In genomic region chr5:69491838-69492390, GRCh38 we compare ENCODE assay signal across 8 cellular contexts. TPM values are rescaled to one million over a fixed set of nuclear protein-coding genes. Genes with fewer than 3 reads are reported as not detected.
A peak's percentile ranks its signal among the peaks of the same experiment; 100 is the strongest.
DNase-seq lines count a peak whose midpoint lies in the region; ATAC-seq lines count a peak whose summit lies in the region.

No MANE protein-coding gene starts in this region.

- H3K4me1 Mint-ChIP-seq in activated T-helper 1 cell treated with anti-CD3 and anti-CD28 coated beads, Interleukin-12 subunit alpha, Interleukin-12 subunit beta, Interleukin-2, Interleukin-4 antibody, amounts not matched to agents 30 ng/mL and 10 ng/mL and 1 ng/mL, durations not matched to agents 14 hours and 24 hours and 36 hours (ENCODE audit: low read depth) = no peaks in the 10 kb centered on the region
- H3K4me1 Mint-ChIP-seq in stimulated activated naive CD8-positive, alpha-beta T cell treated with anti-CD3 and anti-CD28 coated beads, Interleukin-15, amount 100 ng/mL, for 72 hours = peaks cover 15% of the 10 kb centered on the region

- no peaks in the 10 kb centered on the region for H3K36me3 Mint-ChIP-seq in activated T-helper 1 cell treated with anti-CD3 and anti-CD28 coated beads, Interleukin-12 subunit alpha, Interleukin-12 subunit beta, Interleukin-2, Interleukin-4 antibody, amounts not matched to agents 30 ng/mL and 10 ng/mL and 1 ng/mL, durations not matched to agents 14 hours and 24 hours and 36 hours (ENCODE audit: low read depth)

- H3K4me3 ChIP-seq in iPS-18c (ENCODE audit: insufficient read depth, low read depth, low read length) = peak overlapping the region; percentile 90

- intact Hi-C loops in activated T-helper 1 cell treated with anti-CD3 and anti-CD28 coated beads, Interleukin-12 subunit alpha, Interleukin-12 subunit beta, Interleukin-2, Interleukin-4 antibody, amounts not matched to agents 30 ng/mL and 10 ng/mL and 1 ng/mL, durations not matched to agents 14 hours and 24 hours and 36 hours (cut with micrococcal nuclease) = no loop called here

- H3K9me3 Mint-ChIP-seq in activated T-helper 1 cell treated with anti-CD3 and anti-CD28 coated beads, Interleukin-12 subunit alpha, Interleukin-12 subunit beta, Interleukin-2, Interleukin-4 antibody, amounts not matched to agents 30 ng/mL and 10 ng/mL and 1 ng/mL, durations not matched to agents 14 hours and 24 hours and 36 hours = no peaks in the 10 kb centered on the region
- no peaks in the 10 kb centered on the region for H3K9me3 Mint-ChIP-seq in stimulated activated naive CD8-positive, alpha-beta T cell treated with anti-CD3 and anti-CD28 coated beads, Interleukin-15, amount 100 ng/mL, for 72 hours

- H3K9me3 ChIP-seq in iPS-18c (ENCODE audit: control insufficient read depth, insufficient read depth, low read length) = no peaks in the 10 kb centered on the region

- H3K27me3 Mint-ChIP-seq in activated T-helper 1 cell treated with anti-CD3 and anti-CD28 coated beads, Interleukin-12 subunit alpha, Interleukin-12 subunit beta, Interleukin-2, Interleukin-4 antibody, amounts not matched to agents 30 ng/mL and 10 ng/mL and 1 ng/mL, durations not matched to agents 14 hours and 24 hours and 36 hours (ENCODE audit: insufficient read depth) = peaks cover 65% of the 10 kb centered on the region
- peaks cover 66% of the 10 kb centered on the region for H3K27me3 Mint-ChIP-seq in stimulated activated naive CD8-positive, alpha-beta T cell treated with anti-CD3 and anti-CD28 coated beads, Interleukin-15, amount 100 ng/mL, for 72 hours

- H3K27ac Mint-ChIP-seq in activated T-helper 1 cell treated with anti-CD3 and anti-CD28 coated beads, Interleukin-12 subunit alpha, Interleukin-12 subunit beta, Interleukin-2, Interleukin-4 antibody, amounts not matched to agents 30 ng/mL and 10 ng/mL and 1 ng/mL, durations not matched to agents 14 hours and 24 hours and 36 hours = no peak overlapping the region
- H3K27ac Mint-ChIP-seq in stimulated activated naive CD8-positive, alpha-beta T cell treated with anti-CD3 and anti-CD28 coated beads, Interleukin-15, amount 100 ng/mL, for 72 hours = no peak overlapping the region

- peak overlapping the region; percentile 73 for H3K4me3 Mint-ChIP-seq in activated T-helper 1 cell treated with anti-CD3 and anti-CD28 coated beads, Interleukin-12 subunit alpha, Interleukin-12 subunit beta, Interleukin-2, Interleukin-4 antibody, amounts not matched to agents 30 ng/mL and 10 ng/mL and 1 ng/mL, durations not matched to agents 14 hours and 24 hours and 36 hours
- H3K4me3 Mint-ChIP-seq in stimulated activated naive CD8-positive, alpha-beta T cell treated with anti-CD3 and anti-CD28 coated beads, Interleukin-15, amount 100 ng/mL, for 72 hours = peak overlapping the region; percentile 82 to 85

- ATAC-seq in stimulated activated naive CD8-positive, alpha-beta T cell treated with anti-CD3 and anti-CD28 coated beads, Interleukin-15, amount 100 ng/mL, for 72 hours = no peak

- peak; percentile 57 for DNase-seq in NCI-H748 (lab: John Stamatoyannopoulos, UW; ENCODE audit: unreplicated experiment)
- no peak for DNase-seq in NCI-H748 treated with DMSO at 0.1 percent for 48 hours (lab: John Stamatoyannopoulos, UW)
- DNase-seq in activated T-helper 1 cell treated with anti-CD3 and anti-CD28 coated beads, Interleukin-12 subunit alpha, Interleukin-12 subunit beta, Interleukin-2, Interleukin-4 antibody, amounts not matched to agents 30 ng/mL and 10 ng/mL and 1 ng/mL, durations not matched to agents 14 hours and 24 hours and 36 hours (ENCODE audit: low spot score) = no peak
- no peak for DNase-seq in stimulated activated naive CD8-positive, alpha-beta T cell treated with anti-CD3 and anti-CD28 coated beads, Interleukin-15, amount 100 ng/mL, for 72 hours
- DNase-seq in DMS79 treated with DMSO at 0.1 percent for 48 hours (lab: John Stamatoyannopoulos, UW) = no peak
- no peak for DNase-seq in activated CD4-positive, CD25-positive, alpha-beta regulatory T cell treated with anti-CD3 and anti-CD28 coated beads, Interleukin-2, amount 50 U/mL, for 72 hours
- no peak for DNase-seq in NCI-H1930 (lab: John Stamatoyannopoulos, UW)

RNA-seq across cellular contexts. Expression of gene OCLN, which starts 0.7 kb away (rescaled TPM):
- total RNA-seq in activated T-helper 1 cell treated with anti-CD3 and anti-CD28 coated beads, Interleukin-12 subunit alpha, Interleukin-12 subunit beta, Interleukin-2, Interleukin-4 antibody, amounts not matched to agents 30 ng/mL and 10 ng/mL and 1 ng/mL, durations not matched to agents 14 hours and 24 hours and 36 hours = 0.10 and 0.12 TPM in 2 replicates
